ENCODE assay signal across 1 cellular context in genomic region chr19:11288349-11288748, GRCh38.
TF ChIP-seq lines count a peak whose summit lies in the region.

No MANE protein-coding gene starts in this region.

TF ChIP-seq in H1, 55 proteins besides CTCF, POLR2A, EP300 and RAD21:
- TF ChIP-seq POLR2AphosphoS5 (IDR thresholded peaks at IDR 0.05; ENCODE audit: low read depth, low read length) (no peak), YY1 (IDR thresholded peaks at IDR 0.05; ENCODE audit: low read depth, low read length) (no peak), TCF12 (IDR thresholded peaks at IDR 0.05; ENCODE audit: low read depth, low read length) (no peak), HDAC6 (IDR thresholded peaks at IDR 0.05; ENCODE audit: low read depth, low read length) (no peak), SUZ12 (IDR thresholded peaks at IDR 0.05; ENCODE audit: low read length) (no peak), NRF1 (IDR thresholded peaks at IDR 0.05; ENCODE audit: low read depth, low read length) (no peak), JUN (IDR thresholded peaks at IDR 0.05; ENCODE audit: low read depth, low read length) (no peak), KDM1A (IDR thresholded peaks at IDR 0.05; ENCODE audit: borderline replicate concordance, low read length) (no peak), CBX5 (IDR thresholded peaks at IDR 0.05; ENCODE audit: low read depth, low read length) (no peak), CHD7 (IDR thresholded peaks at IDR 0.05; ENCODE audit: insufficient replicate concordance, low read length) (no peak), GABPA (IDR thresholded peaks at IDR 0.05; ENCODE audit: borderline replicate concordance, insufficient read depth, low read length) (no peak), BCL11A (IDR thresholded peaks at IDR 0.05; ENCODE audit: low read depth in 2 of 2, low read length in 2 of 2) (no peak), NANOG (IDR thresholded peaks at IDR 0.05; ENCODE audit: insufficient read depth, low read depth, low read length, poor library complexity, severe bottlenecking) (no peak), ATF2 (IDR thresholded peaks at IDR 0.05; ENCODE audit: low read length) (no peak)
